ENCODE assay signal across 11 cellular contexts in the genomic region with DNA sequence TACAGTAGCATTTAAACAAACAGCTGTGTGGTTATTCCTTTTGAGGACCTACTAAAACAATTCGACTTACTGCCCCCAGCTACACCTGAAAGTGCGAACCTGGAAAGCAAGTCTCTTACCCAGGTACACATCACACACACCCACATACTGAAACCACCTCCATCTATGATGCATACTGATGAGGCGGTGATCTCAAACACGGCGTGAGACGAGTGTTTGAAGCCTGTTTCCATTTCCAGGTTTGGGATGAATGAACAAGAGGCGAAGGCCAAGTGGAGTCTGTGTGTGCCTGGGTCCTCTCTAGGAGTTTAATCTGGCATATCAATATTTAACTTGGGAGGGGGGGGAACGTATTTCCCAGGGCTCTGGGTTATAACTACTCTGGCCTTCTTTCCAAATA. TPM values are rescaled to one million over a fixed set of nuclear protein-coding genes. Genes with fewer than 3 reads are reported as not detected.
DNase-seq lines count a peak whose midpoint lies in the region; ATAC-seq and TF ChIP-seq lines count a peak whose summit lies in the region.
"Had no signal": no experiment of that assay in that cellular context is flagged by ENCODE, and none has a peak within 500 bp of the region (broad histone marks: within the 10 kb centered on the region; RNA-seq: fewer than 3 reads in every experiment).

No MANE protein-coding gene starts in this region.

- no peak for DNase-seq in activated CD4-positive, alpha-beta T cell treated with anti-CD3 and anti-CD28 coated beads, Interleukin-2, amount 10 ng/mL, durations not matched to agents 24 days and 14 days
- no peak for DNase-seq in activated CD4-positive, alpha-beta T cell treated with anti-CD3 and anti-CD28 coated beads for 4 hours
- DNase-seq in SK-N-MC (ENCODE audit: low read depth, low spot score) (no peak), endothelial cell (ENCODE audit: low spot score) (no peak), spleen (peak; percentile 22), NCI-H2171 (lab: John Stamatoyannopoulos, UW) (no peak), NCI-H526 (lab: John Stamatoyannopoulos, UW) (no peak)
- DNase-seq: MG63, NCI-H748 treated with DMSO at 0.1 percent for 48 hours had no signal

- H3K27me3 Mint-ChIP-seq in activated CD4-positive, alpha-beta T cell treated with anti-CD3 and anti-CD28 coated beads, Interleukin-2, amount 10 ng/mL, durations not matched to agents 24 days and 14 days, result no peaks in the 10 kb centered on the region
- H3K27me3 Mint-ChIP-seq in endothelial cell (ENCODE audit: unreplicated experiment), result peaks cover 29% of the 10 kb centered on the region

- peak overlapping the region; percentile 88 for H3K4me3 ChIP-seq in SK-N-MC
- no peak overlapping the region for H3K4me3 ChIP-seq in spleen
- H3K4me3 ChIP-seq: vagina had no signal

- peaks cover 16% of the 10 kb centered on the region for H3K36me3 ChIP-seq in SK-N-MC (ENCODE audit: insufficient read depth, low read length)
- peaks cover 0 to 33% (median 7%) of the 10 kb centered on the region in 6 donors for H3K36me3 ChIP-seq in spleen
- H3K36me3 ChIP-seq: vagina had no signal

- no peaks in the 10 kb centered on the region for H3K27me3 ChIP-seq in spleen (replicated peaks in 1 of 7)
- H3K27me3 ChIP-seq: MG63, vagina had no signal

- H3K9me3 ChIP-seq in SK-N-MC (ENCODE audit: low read depth, low read length) (no peaks in the 10 kb centered on the region), spleen (peaks cover 0 to 6% (median 0%) of the 10 kb centered on the region in 8 donors)
- H3K9me3 ChIP-seq: MG63, vagina had no signal

- TF ChIP-seq POLR2A in spleen (IDR thresholded peaks at IDR 0.05), result no peak

- H3K27ac Mint-ChIP-seq in activated CD4-positive, alpha-beta T cell treated with anti-CD3 and anti-CD28 coated beads, Interleukin-2, amount 10 ng/mL, durations not matched to agents 24 days and 14 days, result peak overlapping the region; percentile 92
- H3K27ac Mint-ChIP-seq in endothelial cell (ENCODE audit: unreplicated experiment), result no peak overlapping the region

- H3K9me3 Mint-ChIP-seq in activated CD4-positive, alpha-beta T cell treated with anti-CD3 and anti-CD28 coated beads, Interleukin-2, amount 10 ng/mL, durations not matched to agents 24 days and 14 days, result no peaks in the 10 kb centered on the region
- H3K9me3 Mint-ChIP-seq in endothelial cell (ENCODE audit: unreplicated experiment), result peaks cover 3% of the 10 kb centered on the region

- H3K4me3 Mint-ChIP-seq in activated CD4-positive, alpha-beta T cell treated with anti-CD3 and anti-CD28 coated beads, Interleukin-2, amount 10 ng/mL, durations not matched to agents 24 days and 14 days, result peak overlapping the region; percentile 83
- H3K4me3 Mint-ChIP-seq in endothelial cell (ENCODE audit: unreplicated experiment), result peak overlapping the region; percentile 87

- H3K27ac ChIP-seq in SK-N-MC (no peak overlapping the region), spleen (peak overlapping the region in 2 of 8 donors; percentile 19 to 44)
- H3K27ac ChIP-seq: vagina had no signal

- peaks cover 9 to 63% (median 42%) of the 10 kb centered on the region in 6 donors for H3K4me1 ChIP-seq in spleen

- no peak for ATAC-seq in HG03469 (IDR thresholded peaks at IDR 0.05; ENCODE audit: unreplicated experiment)

- intact Hi-C loops in activated CD4-positive, alpha-beta T cell treated with anti-CD3 and anti-CD28 coated beads, Interleukin-2, amount 10 ng/mL, durations not matched to agents 24 days and 14 days (cut with micrococcal nuclease), result loop anchor here (2.0 kb wide), 3 partner anchors 31 to 65 kb away; partner anchors contain the start of gene RALB
- intact Hi-C loops in spleen (cut with DNase I; ENCODE audit: low total_unique reads), result no loop called here

- H3K36me3 Mint-ChIP-seq in activated CD4-positive, alpha-beta T cell treated with anti-CD3 and anti-CD28 coated beads, Interleukin-2, amount 10 ng/mL, durations not matched to agents 24 days and 14 days (ENCODE audit: low read depth), result peaks cover 52% of the 10 kb centered on the region
- peaks cover 26% of the 10 kb centered on the region for H3K36me3 Mint-ChIP-seq in endothelial cell (ENCODE audit: low read depth, unreplicated experiment)

- H3K4me1 Mint-ChIP-seq in activated CD4-positive, alpha-beta T cell treated with anti-CD3 and anti-CD28 coated beads, Interleukin-2, amount 10 ng/mL, durations not matched to agents 24 days and 14 days, result peaks cover 47% of the 10 kb centered on the region
- H3K4me1 Mint-ChIP-seq in endothelial cell (ENCODE audit: unreplicated experiment), result peaks cover 43% of the 10 kb centered on the region

- no peak for TF ChIP-seq CTCF in endothelial cell (IDR thresholded peaks at IDR 0.05; ENCODE audit: unreplicated experiment)
- TF ChIP-seq CTCF in spleen (IDR thresholded peaks at IDR 0.05 in 8 of 11, conservative IDR thresholded peaks at IDR 0.05 in 3 of 11), result no peak

- H3K9ac ChIP-seq in SK-N-MC (ENCODE audit: insufficient read length), result no peak overlapping the region

- 93 to 97% (median 93%) methylated on average over 8 of the region's 8 CpGs for WGBS in spleen, 5 donors

RNA-seq across cellular contexts. Expression of gene TMEM185B, which starts 1.6 kb away (rescaled TPM):
- 44.3 and 45.8 TPM in 2 replicates for total RNA-seq in activated CD4-positive, alpha-beta T cell treated with anti-CD3 and anti-CD28 coated beads, Interleukin-2, amount 10 ng/mL, durations not matched to agents 24 days and 14 days
- total RNA-seq in endothelial cell (ENCODE audit: unreplicated experiment) (38.4 TPM), spleen (10 to 100 TPM; 18.3 to 35.6 (median 23.6) TPM)
- 1 to 10 TPM; 3.9 to 5.5 (median 4.0) TPM for polyA plus RNA-seq in spleen

RNA-seq across cellular contexts. Expression of gene RALB, which starts 31.0 kb away (rescaled TPM):
- 72.1 and 80.0 TPM in 2 replicates for total RNA-seq in activated CD4-positive, alpha-beta T cell treated with anti-CD3 and anti-CD28 coated beads, Interleukin-2, amount 10 ng/mL, durations not matched to agents 24 days and 14 days
- total RNA-seq in endothelial cell (ENCODE audit: unreplicated experiment) (367 TPM), spleen (100 to 1,000 TPM in 3 of 7 donors, 10 to 100 TPM in 4; 67.2 to 126 (median 96.3) TPM)
- polyA plus RNA-seq in spleen, result 10 to 100 TPM; 26.6 to 61.5 (median 38.0) TPM
